Comparison of ENCODE assay signal across 14 cellular contexts in the genomic region with DNA sequence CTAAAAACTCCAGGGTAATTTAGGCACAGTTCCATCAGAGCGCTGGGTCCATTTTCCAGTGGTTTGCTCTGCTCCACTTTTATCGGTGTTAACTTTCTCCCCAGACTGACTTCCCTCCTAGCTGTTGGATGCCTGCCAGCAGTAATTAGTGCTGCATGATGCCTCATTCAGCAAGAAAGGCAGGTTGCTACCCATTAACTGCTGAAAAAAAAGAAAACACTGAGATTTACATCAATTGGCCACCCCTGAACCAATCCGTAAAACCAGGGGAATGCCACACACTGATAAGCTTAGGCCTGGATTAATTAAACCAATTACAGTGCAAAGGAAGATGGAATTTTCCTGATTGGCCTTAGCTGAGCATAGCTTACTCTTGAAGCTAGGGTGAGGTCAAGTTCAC.
A peak's percentile ranks its signal among the peaks of the same experiment; 100 is the strongest.
DNase-seq lines count a peak whose midpoint lies in the region; TF ChIP-seq lines count a peak whose summit lies in the region.
"Had no signal": no experiment of that assay in that cellular context is flagged by ENCODE, and none has a peak within 500 bp of the region (broad histone marks: within the 10 kb centered on the region; RNA-seq: fewer than 3 reads in every experiment).

No MANE protein-coding gene starts in this region.

- H3K9ac ChIP-seq in SK-N-MC (ENCODE audit: insufficient read length): no peak overlapping the region

- H3K4me3 ChIP-seq in SK-N-MC (no peak overlapping the region), esophagus squamous epithelium (no peak overlapping the region)
- H3K4me3 ChIP-seq: esophagus muscularis mucosa, uterus had no signal

- intact Hi-C loops in esophagus squamous epithelium (cut with DNase I): no loop called here

- no peak for TF ChIP-seq CTCF in esophagus squamous epithelium (IDR thresholded peaks at IDR 0.05)

- DNase-seq in G401 (ENCODE audit: low spot score) (peak; percentile 16), NCI-H2081 (lab: John Stamatoyannopoulos, UW) (peak; percentile 60 to 89), SK-N-MC (ENCODE audit: low read depth, low spot score) (peak; percentile 22), islet precursor cell (peak; percentile 67), esophagus squamous epithelium (lab: John Stamatoyannopoulos, UW) (no peak), SHP77 treated with DMSO at 0.1 percent for 48 hours (lab: John Stamatoyannopoulos, UW) (no peak), KG1 (lab: John Stamatoyannopoulos, UW) (no peak)
- no peak for DNase-seq in activated CD8-positive, alpha-beta memory T cell treated with anti-CD3 and anti-CD28 coated beads, Interleukin-2, amount 50 U/mL, for 48 hours
- DNase-seq: C1 segment of cervical spinal cord; HFFc6; natural killer cell; stimulated activated CD8-positive, alpha-beta memory T cell treated with anti-CD3 and anti-CD28 coated beads, Interleukin-4, amount 100 ng/mL, for 48 hours; uterus had no signal

- H3K36me3 ChIP-seq in SK-N-MC (ENCODE audit: insufficient read depth, low read length): no peaks in the 10 kb centered on the region
- no peaks in the 10 kb centered on the region for H3K36me3 ChIP-seq in esophagus squamous epithelium
- H3K36me3 ChIP-seq: esophagus muscularis mucosa, uterus had no signal

- WGBS in esophagus squamous epithelium, 2 donors: 38 to 43% methylated on average over 3 of the region's 3 CpGs

- no peaks in the 10 kb centered on the region for H3K4me1 ChIP-seq in esophagus squamous epithelium
- H3K4me1 ChIP-seq: esophagus muscularis mucosa, uterus had no signal

- no peaks in the 10 kb centered on the region for H3K9me3 ChIP-seq in SK-N-MC (ENCODE audit: low read depth, low read length)
- no peaks in the 10 kb centered on the region for H3K9me3 ChIP-seq in esophagus squamous epithelium
- H3K9me3 ChIP-seq: esophagus muscularis mucosa, uterus had no signal

- in situ Hi-C loops in G401 (cut with HindIII; ENCODE audit: low sequenced_read_pairs): no loop called here

- TF ChIP-seq POLR2A in esophagus squamous epithelium (IDR thresholded peaks at IDR 0.05): no peak

- H3K27ac ChIP-seq in SK-N-MC (no peak overlapping the region), esophagus squamous epithelium (no peak overlapping the region)
- H3K27ac ChIP-seq: esophagus muscularis mucosa, uterus had no signal

- H3K27me3 ChIP-seq in esophagus squamous epithelium: no peaks in the 10 kb centered on the region
- H3K27me3 ChIP-seq: esophagus muscularis mucosa, uterus had no signal

Comparison
In these comparisons a context has a peak if more than half of its experiments do, and no peak if none do; other contexts are left out.
1. DNase-seq: peak in G401 (single experiment), NCI-H2081 (2 of 2), SK-N-MC (single experiment) and islet precursor cell (single experiment); none in esophagus squamous epithelium (single experiment), activated CD8-positive, alpha-beta memory T cell treated with anti-CD3 and anti-CD28 coated beads, Interleukin-2, amount 50 U/mL, for 48 hours (single experiment), SHP77 treated with DMSO at 0.1 percent for 48 hours (single experiment) and KG1 (single experiment).